ENCODE assay signal across 8 cellular contexts in genomic region chr12:12562585-12563245, GRCh38. TPM values are rescaled to one million over a fixed set of nuclear protein-coding genes. Genes with fewer than 3 reads are reported as not detected.
A peak's percentile ranks its signal among the peaks of the same experiment; 100 is the strongest.
DNase-seq lines count a peak whose midpoint lies in the region; ATAC-seq, FAIRE-seq and TF ChIP-seq lines count a peak whose summit lies in the region.

TSS of gene DUSP16 (minus strand) at chr12:12562863. CDS start at chr12:12521098, 41,765 bp downstream.

- FAIRE-seq in kidney (lab: Jason Lieb, UNC): no peak

- peaks cover 0 to 21% of the 10 kb centered on the region in 2 donors for H3K4me1 ChIP-seq in kidney (ENCODE audit: control insufficient read depth in 1 of 2, insufficient read depth in 1 of 2, low read depth in 1 of 2, low read length in 2 of 2)

- intact Hi-C loops in activated CD4-positive, alpha-beta T cell treated with anti-CD3 and anti-CD28 coated beads for 36 hours (cut with DNase I, micrococcal nuclease): loop anchor here (1.0 to 5.0 kb wide), 17 partner anchors 20 to 555 kb away; partner anchors contain the start of genes BORCS5 (in 2 of the 2), CDKN1B (in 2 of the 2) and GPR19 (in 1 of the 2)
- intact Hi-C loops in kidney (cut with DNase I): loop anchor here (10.0 kb wide), 1 partner anchor 188 kb away; no protein-coding TSS in a partner anchor

- H3K9ac ChIP-seq in kidney (ENCODE audit: low read length in 2 of 2): peak within 1 kb of the TSS; percentile 92 to 97

- H3K9me3 Mint-ChIP-seq in activated CD4-positive, alpha-beta T cell treated with anti-CD3 and anti-CD28 coated beads for 36 hours (ENCODE audit: low read depth): no peaks in the 10 kb centered on the region
- peaks cover 3% of the 10 kb centered on the region for H3K9me3 Mint-ChIP-seq in chondrocyte (ENCODE audit: low read depth)

- POLR2A ChIA-PET in activated CD4-positive, alpha-beta T cell treated with anti-CD3 and anti-CD28 coated beads for 36 hours (lab: Charles Lee): interaction anchor here (0.6 to 1.4 kb wide), 7 partner anchors 11 to 217 kb away, joined by 3 to 6 read pairs (median 4); no protein-coding TSS in a partner anchor

- H3K27me3 Mint-ChIP-seq in activated CD4-positive, alpha-beta T cell treated with anti-CD3 and anti-CD28 coated beads for 36 hours: no peaks in the 10 kb centered on the region
- H3K27me3 Mint-ChIP-seq in chondrocyte (ENCODE audit: low read depth): peaks cover 4% of the 10 kb centered on the region

- peaks cover 37% of the 10 kb centered on the region for H3K4me1 Mint-ChIP-seq in activated CD4-positive, alpha-beta T cell treated with anti-CD3 and anti-CD28 coated beads for 36 hours
- H3K4me1 Mint-ChIP-seq in chondrocyte (ENCODE audit: low read depth): peaks cover 23% of the 10 kb centered on the region

- peak; percentile 77 for ATAC-seq in GM19025 (IDR thresholded peaks at IDR 0.05; ENCODE audit: low read depth, unreplicated experiment)
- peak; percentile 76 for ATAC-seq in HG03280 (IDR thresholded peaks at IDR 0.05; ENCODE audit: unreplicated experiment)
- peak; percentile 76 for ATAC-seq in activated CD4-positive, alpha-beta T cell treated with anti-CD3 and anti-CD28 coated beads for 36 hours

- CTCF ChIA-PET in activated CD4-positive, alpha-beta T cell treated with anti-CD3 and anti-CD28 coated beads for 36 hours (lab: Charles Lee): interaction anchor here (0.6 to 2.6 kb wide), 21 partner anchors 8 to 747 kb away, joined by 3 to 26 read pairs (median 4); no protein-coding TSS in a partner anchor

- TF ChIP-seq CTCF in chondrocyte (IDR thresholded peaks at IDR 0.05): peak; percentile 44
- no peak for TF ChIP-seq CTCF in kidney (IDR thresholded peaks at IDR 0.05; ENCODE audit: borderline replicate concordance, extremely low read depth, insufficient read depth)

- peak within 1 kb of the TSS; percentile 80 to 85 for H3K4me3 ChIP-seq in kidney (ENCODE audit: low read length in 2 of 2)

- peaks cover 20% of the 10 kb centered on the region for H3K36me3 Mint-ChIP-seq in activated CD4-positive, alpha-beta T cell treated with anti-CD3 and anti-CD28 coated beads for 36 hours (ENCODE audit: low read depth)
- H3K36me3 Mint-ChIP-seq in chondrocyte (ENCODE audit: low read depth): no peaks in the 10 kb centered on the region

- peak within 1 kb of the TSS; percentile 96 to 97 for H3K27ac ChIP-seq in kidney (ENCODE audit: low read depth in 2 of 2, low read length in 2 of 2)

- H3K27ac Mint-ChIP-seq in activated CD4-positive, alpha-beta T cell treated with anti-CD3 and anti-CD28 coated beads for 36 hours: peak within 1 kb of the TSS; percentile 88
- peak within 1 kb of the TSS; percentile 98 for H3K27ac Mint-ChIP-seq in chondrocyte (ENCODE audit: unreplicated experiment)

- no peaks in the 10 kb centered on the region for H3K36me3 ChIP-seq in kidney (ENCODE audit: control insufficient read depth in 1 of 2, insufficient read depth in 2 of 2, low read length in 2 of 2)

- peak within 1 kb of the TSS; percentile 84 for H3K4me3 Mint-ChIP-seq in activated CD4-positive, alpha-beta T cell treated with anti-CD3 and anti-CD28 coated beads for 36 hours
- H3K4me3 Mint-ChIP-seq in chondrocyte (ENCODE audit: unreplicated experiment): peak within 1 kb of the TSS; percentile 80

- DNase-seq in Ammon's horn (ENCODE audit: low spot score): peak; percentile 94
- DNase-seq in NCI-H345 treated with DMSO at 0.1 percent for 48 hours (lab: John Stamatoyannopoulos, UW; ENCODE audit: unreplicated experiment): peak; percentile 75
- peak; percentile 82 for DNase-seq in activated CD4-positive, alpha-beta T cell treated with anti-CD3 and anti-CD28 coated beads for 36 hours
- peak; percentile 91 for DNase-seq in chondrocyte (ENCODE audit: low spot score)
- DNase-seq in kidney: peak; percentile 97
- DNase-seq in stimulated activated CD4-positive, alpha-beta T cell treated with anti-CD3 and anti-CD28 coated beads, Interleukin-15, amount 100 ng/mL, for 1 hour (ENCODE audit: low read depth in 1 of 2, low spot score in 1 of 2): peak; percentile 40 to 51

- no peaks in the 10 kb centered on the region for H3K9me3 ChIP-seq in kidney (ENCODE audit: control insufficient read depth in 1 of 2, low read length in 2 of 2)

RNA-seq across cellular contexts. Expression of gene DUSP16, which starts in this region (rescaled TPM):
- 10 to 100 TPM; 39.3 to 40.4 TPM for total RNA-seq in activated CD4-positive, alpha-beta T cell treated with anti-CD3 and anti-CD28 coated beads for 36 hours
- 9.7 to 13.7 TPM (median 11.4 TPM) in 3 replicates for total RNA-seq in chondrocyte
- total RNA-seq in kidney: 27.4 TPM
- 6.6 TPM for polyA plus RNA-seq in kidney (ENCODE audit: insufficient read depth, low read depth, low replicate concordance)

Comparison
In these comparisons a context has a peak if more than half of its experiments do, and no peak if none do; other contexts are left out.
1. Peak in every context shown above with its lines: DNase-seq, ATAC-seq, H3K4me3 ChIP-seq and H3K27ac ChIP-seq.
2. DNase-seq: peak in every context shown above with its lines; median percentile 97 in kidney; 94 in Ammon's horn; 91 in chondrocyte; 82 in activated CD4-positive, alpha-beta T cell treated with anti-CD3 and anti-CD28 coated beads for 36 hours; 75 in NCI-H345 treated with DMSO at 0.1 percent for 48 hours; 46 in stimulated activated CD4-positive, alpha-beta T cell treated with anti-CD3 and anti-CD28 coated beads, Interleukin-15, amount 100 ng/mL, for 1 hour.